ENCODE assay signal across 9 cellular contexts in the genomic region with DNA sequence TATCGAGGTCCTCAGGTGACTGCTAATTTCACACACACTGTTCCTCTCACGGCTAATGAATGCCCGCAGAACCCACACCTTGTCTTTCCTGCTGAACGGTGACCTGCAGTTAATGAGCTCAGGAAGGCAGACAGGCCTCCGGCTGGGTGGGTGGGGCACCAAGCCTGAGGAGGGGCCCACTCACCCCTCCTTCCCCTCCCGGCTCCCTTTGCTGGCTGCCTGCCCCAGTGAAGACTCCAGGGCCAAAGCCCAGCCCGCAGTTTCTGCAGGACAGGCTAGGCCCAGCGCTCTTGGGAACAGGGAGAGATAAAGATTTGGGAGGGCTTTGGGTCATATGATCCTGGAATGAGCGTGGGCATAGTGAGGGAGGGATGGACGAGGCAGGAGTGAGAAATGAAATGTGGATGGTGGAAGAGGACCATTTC. TPM values are rescaled to one million over a fixed set of nuclear protein-coding genes. Genes with fewer than 3 reads are reported as not detected.
A peak's percentile ranks its signal among the peaks of the same experiment; 100 is the strongest.
DNase-seq lines count a peak whose midpoint lies in the region; ATAC-seq and TF ChIP-seq lines count a peak whose summit lies in the region.
"Had no signal": no experiment of that assay in that cellular context is flagged by ENCODE, and none has a peak within 500 bp of the region (broad histone marks: within the 10 kb centered on the region; RNA-seq: fewer than 3 reads in every experiment).

No MANE protein-coding gene starts in this region.

- POLR2A ChIA-PET in PC-9 (lab: Charles Lee; ENCODE audit: unreplicated experiment) = interaction anchor here (0.6 to 0.8 kb wide), 7 partner anchors 27 to 1472 kb away, joined by 3 to 8 read pairs (median 3); no protein-coding TSS in a partner anchor

- H3K9me3 ChIP-seq in PC-9 (ENCODE audit: insufficient read depth, low read depth) (no peaks in the 10 kb centered on the region), left ventricle myocardium inferior (replicated peaks) (no peaks in the 10 kb centered on the region), stomach (no peaks in the 10 kb centered on the region)

- TF ChIP-seq POLR2A in stomach (IDR thresholded peaks at IDR 0.05) = no peak

- peaks cover 15% of the 10 kb centered on the region; the same call in 1 of the 2 replicates for H3F3A ChIP-seq in PC-9 (ENCODE audit: insufficient read depth, low read depth)

- no peak overlapping the region for H3K27ac ChIP-seq in PC-9
- peak overlapping the region; percentile 67 for H3K27ac ChIP-seq in left ventricle myocardium inferior (replicated peaks)
- H3K27ac ChIP-seq in stomach = peak overlapping the region in 2 of 5 donors; percentile 26 to 49
- H3K27ac ChIP-seq: HL-60 had no signal

- no peaks in the 10 kb centered on the region for H3K79me2 ChIP-seq in PC-9 (ENCODE audit: low read depth)

- H3K36me3 ChIP-seq in PC-9 (ENCODE audit: low read depth) (no peaks in the 10 kb centered on the region), left ventricle myocardium inferior (no peaks in the 10 kb centered on the region), stomach (no peaks in the 10 kb centered on the region)

- no peak for TF ChIP-seq EP300 in stomach (IDR thresholded peaks at IDR 0.05)

- no peak overlapping the region for H3K27ac Mint-ChIP-seq in activated naive CD4-positive, alpha-beta T cell treated with anti-CD3 and anti-CD28 coated beads, Interleukin-2, amount 50 U/mL, for 72 hours

- no peaks in the 10 kb centered on the region for H3K9me2 ChIP-seq in PC-9 (ENCODE audit: insufficient read depth)

- H3K4me1 ChIP-seq in PC-9 (replicated peaks; ENCODE audit: insufficient read depth) = peaks cover 23% of the 10 kb centered on the region
- H3K4me1 ChIP-seq in left ventricle myocardium inferior = peaks cover 48% of the 10 kb centered on the region
- peaks cover 14 to 45% (median 37%) of the 10 kb centered on the region in 4 donors for H3K4me1 ChIP-seq in stomach

- TF ChIP-seq CTCF in PC-9 (conservative IDR thresholded peaks at IDR 0.05) (no peak), left ventricle myocardium inferior (IDR thresholded peaks at IDR 0.05; ENCODE audit: borderline replicate concordance) (no peak), stomach (IDR thresholded peaks at IDR 0.05) (no peak)

- CTCF ChIA-PET in PC-9 (lab: Charles Lee) = interaction anchor here (0.7 to 0.9 kb wide), 3 partner anchors 28 to 113 kb away, joined by 3 read pairs; no protein-coding TSS in a partner anchor

- H3K27me3 ChIP-seq in PC-9 (ENCODE audit: insufficient read depth, low read depth) (no peaks in the 10 kb centered on the region), left ventricle myocardium inferior (ENCODE audit: low read depth) (peaks cover 20% of the 10 kb centered on the region), stomach (peaks cover 0 to 29% (median 4%) of the 10 kb centered on the region in 3 donors)

- H4K20me1 ChIP-seq in PC-9 (ENCODE audit: insufficient read depth) = no peaks in the 10 kb centered on the region; the same call in 1 of the 2 replicates

- DNase-seq in HT-29 (ENCODE audit: low spot score) (peak; percentile 36), PC-9 (peak; percentile 75 to 93), left ventricle myocardium inferior (peak; percentile 87), stomach (peak; percentile 85), T1000 (lab: John Stamatoyannopoulos, UW) (no peak), GM19238 (ENCODE audit: insufficient read length, low spot score) (no peak)
- no peak for DNase-seq in activated naive CD4-positive, alpha-beta T cell treated with anti-CD3 and anti-CD28 coated beads, Interleukin-2, amount 50 U/mL, for 72 hours (ENCODE audit: low spot score in 2 of 2)

- H3K4me3 ChIP-seq in PC-9 = no peak overlapping the region
- H3K4me3 ChIP-seq in left ventricle myocardium inferior = no peak overlapping the region
- H3K4me3 ChIP-seq in stomach = no peak overlapping the region

- no peak for ATAC-seq in activated naive CD4-positive, alpha-beta T cell treated with anti-CD3 and anti-CD28 coated beads, Interleukin-2, amount 50 U/mL, for 72 hours
- no peak for ATAC-seq in GM18511 (IDR thresholded peaks at IDR 0.05; ENCODE audit: unreplicated experiment)

- H3K4me2 ChIP-seq in PC-9 = peak overlapping the region; percentile 65

- no peak overlapping the region for H2AFZ ChIP-seq in PC-9

- peaks cover 0 to 7% of the 10 kb centered on the region in 2 donors for H3K36me3 Mint-ChIP-seq in activated naive CD4-positive, alpha-beta T cell treated with anti-CD3 and anti-CD28 coated beads, Interleukin-2, amount 50 U/mL, for 72 hours

- intact Hi-C loops in PC-9 (cut with micrococcal nuclease; ENCODE audit: unreplicated experiment) = no loop called here
- intact Hi-C loops in left ventricle myocardium inferior (cut with micrococcal nuclease) = no loop called here
- intact Hi-C loops in stomach (cut with DNase I; ENCODE audit: low total_unique reads) = no loop called here

- 1 to 11% (median 8%) methylated on average over 10 of the region's 10 CpGs for WGBS in stomach, 5 donors

- no TSS peak for BruUV-seq in PC-9 (replicated peaks; lab: Mats Ljungman, UMichigan)

- no peaks in the 10 kb centered on the region for H3K9me3 Mint-ChIP-seq in activated naive CD4-positive, alpha-beta T cell treated with anti-CD3 and anti-CD28 coated beads, Interleukin-2, amount 50 U/mL, for 72 hours

RNA-seq across cellular contexts. Expression of a gene that starts 26.4 kb away (rescaled TPM):
- total RNA-seq in HT-29 (2014; rRNA removed; shearing (Covaris generic)) = 1.5 and 1.9 TPM in 2 replicates
- total RNA-seq in PC-9 (2021) = 9.0 and 17.5 TPM in 2 replicates
- total RNA-seq in left ventricle myocardium inferior = 2.1 TPM
- total RNA-seq in stomach = 1 to 10 TPM in 1 of 5 donors, under 1 TPM in 1, not detected in 3; under 0.01 to 1.1 TPM
- polyA plus RNA-seq in stomach = under 1 TPM in 2 of 3 donors, not detected in 1; 0.37 to 0.83 TPM
- under 1 TPM in 1 of 2 donors, not detected in 1; 0.39 TPM for total RNA-seq in activated naive CD4-positive, alpha-beta T cell treated with anti-CD3 and anti-CD28 coated beads, Interleukin-2, amount 50 U/mL, for 72 hours

Comparison
In these comparisons a context has a peak if more than half of its experiments do, and no peak if none do; other contexts are left out.
1. DNase-seq: peak in HT-29 (single experiment), PC-9 (2 of 2), left ventricle myocardium inferior (single experiment) and stomach (single experiment); none in T1000 (single experiment), activated naive CD4-positive, alpha-beta T cell treated with anti-CD3 and anti-CD28 coated beads, Interleukin-2, amount 50 U/mL, for 72 hours (0 of 2) and GM19238 (single experiment).